Comparison of ENCODE assay signal across 8 cellular contexts in the genomic region with DNA sequence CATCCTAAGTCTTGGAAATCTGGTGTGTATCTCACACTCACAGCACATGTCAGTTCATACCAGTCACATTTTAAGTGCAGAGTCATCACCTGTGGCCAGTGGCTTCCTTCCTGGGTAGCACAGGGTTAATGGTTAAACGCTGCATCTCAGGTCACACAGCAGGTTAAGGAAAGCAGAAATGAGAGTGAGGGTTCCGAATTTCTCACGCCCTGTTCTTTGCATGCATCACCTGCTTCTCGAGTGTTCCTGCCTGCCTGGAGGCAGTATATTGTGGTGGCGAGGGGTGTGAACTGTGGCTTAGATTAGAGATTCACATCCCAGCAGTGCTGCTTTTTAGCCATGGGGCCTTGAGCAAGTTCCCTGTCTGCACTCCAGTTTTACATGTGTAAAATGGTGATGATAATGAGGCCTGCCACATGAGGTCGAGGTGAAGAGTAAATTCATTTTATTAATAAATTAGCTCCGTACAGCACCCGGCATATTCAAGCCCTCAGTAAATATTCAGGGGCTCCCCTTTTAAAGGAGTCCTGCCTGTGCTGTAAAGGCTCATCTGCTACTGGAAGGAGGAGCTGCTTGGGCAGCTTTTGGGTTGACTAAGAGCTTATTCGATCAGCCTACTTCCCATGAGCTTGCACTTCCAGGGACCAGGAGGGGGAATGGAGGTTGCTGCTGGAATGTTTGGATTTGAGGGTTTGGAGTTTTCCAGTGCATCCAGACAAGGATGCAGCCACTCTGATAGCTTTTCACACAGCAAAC.
A peak's percentile ranks its signal among the peaks of the same experiment; 100 is the strongest.
DNase-seq lines count a peak whose midpoint lies in the region; ATAC-seq and TF ChIP-seq lines count a peak whose summit lies in the region.

No MANE protein-coding gene starts in this region.

- H3K9me3 Mint-ChIP-seq in progenitor cell of endocrine pancreas (ENCODE audit: low read depth), result no peaks in the 10 kb centered on the region

- ATAC-seq in GM19395 (IDR thresholded peaks at IDR 0.05; ENCODE audit: unreplicated experiment) (peak; percentile 100), HG03135 (IDR thresholded peaks at IDR 0.05; ENCODE audit: unreplicated experiment) (peak; percentile 98)

- H3K4me3 Mint-ChIP-seq in progenitor cell of endocrine pancreas (ENCODE audit: low read depth), result no peak overlapping the region

- TF ChIP-seq CTCF in progenitor cell of endocrine pancreas (IDR thresholded peaks at IDR 0.05; ENCODE audit: unreplicated experiment), result no peak

- DNase-seq in COLO668 (lab: John Stamatoyannopoulos, UW; ENCODE audit: unreplicated experiment) (peak; percentile 54), mucosa of gallbladder (ENCODE audit: low spot score) (no peak), progenitor cell of endocrine pancreas (ENCODE audit: low spot score, unreplicated experiment) (no peak), DMS153 (lab: John Stamatoyannopoulos, UW) (no peak), epidermal melanocyte (ENCODE audit: insufficient read length, low spot score) (no peak)
- DNase-seq in activated gamma-delta T cell treated with anti-CD3 and anti-CD28 coated beads, Interleukin-2, amount 50 U/mL, for 16 hours (ENCODE audit: low read depth), result peak; percentile 12

- no peaks in the 10 kb centered on the region for H3K27me3 Mint-ChIP-seq in progenitor cell of endocrine pancreas

- peaks cover 14% of the 10 kb centered on the region for H3K4me1 Mint-ChIP-seq in progenitor cell of endocrine pancreas (ENCODE audit: low read depth)

- peaks cover 8% of the 10 kb centered on the region for H3K36me3 Mint-ChIP-seq in progenitor cell of endocrine pancreas (ENCODE audit: insufficient read depth)

- H3K27ac Mint-ChIP-seq in progenitor cell of endocrine pancreas, result no peak overlapping the region

Comparison
In these comparisons a context has a peak if more than half of its experiments do, and no peak if none do; other contexts are left out.
1. DNase-seq: peak in COLO668 (single experiment) and activated gamma-delta T cell treated with anti-CD3 and anti-CD28 coated beads, Interleukin-2, amount 50 U/mL, for 16 hours (single experiment); none in mucosa of gallbladder (single experiment), progenitor cell of endocrine pancreas (single experiment), DMS153 (single experiment) and epidermal melanocyte (single experiment).